Comparison of ENCODE assay signal across 1 cellular context in the genomic region with DNA sequence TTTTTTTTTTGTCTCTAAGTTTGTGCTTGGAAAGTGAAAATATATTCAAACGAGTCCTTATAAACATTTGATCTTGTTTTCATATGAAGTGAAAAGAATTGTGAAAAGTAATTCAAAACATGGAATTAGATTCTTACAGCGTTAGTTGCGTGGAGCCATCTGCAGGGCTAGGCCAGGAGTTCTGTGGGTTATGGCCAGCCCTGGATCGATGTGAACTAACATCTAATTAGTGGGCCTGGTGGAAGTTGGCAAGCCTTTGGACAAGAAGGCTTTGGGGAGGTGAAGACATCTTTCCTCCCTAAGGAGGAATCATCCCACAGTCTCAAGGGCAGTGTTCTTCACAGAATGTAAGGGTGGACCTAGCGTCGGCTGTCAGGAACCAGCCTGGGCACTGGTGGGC.
TF ChIP-seq lines count a peak whose summit lies in the region.

No MANE protein-coding gene starts in this region.

TF ChIP-seq in GM23338, 12 proteins besides CTCF, POLR2A, EP300 and RAD21 (continued from another document):
- TF ChIP-seq, protein P1, sequence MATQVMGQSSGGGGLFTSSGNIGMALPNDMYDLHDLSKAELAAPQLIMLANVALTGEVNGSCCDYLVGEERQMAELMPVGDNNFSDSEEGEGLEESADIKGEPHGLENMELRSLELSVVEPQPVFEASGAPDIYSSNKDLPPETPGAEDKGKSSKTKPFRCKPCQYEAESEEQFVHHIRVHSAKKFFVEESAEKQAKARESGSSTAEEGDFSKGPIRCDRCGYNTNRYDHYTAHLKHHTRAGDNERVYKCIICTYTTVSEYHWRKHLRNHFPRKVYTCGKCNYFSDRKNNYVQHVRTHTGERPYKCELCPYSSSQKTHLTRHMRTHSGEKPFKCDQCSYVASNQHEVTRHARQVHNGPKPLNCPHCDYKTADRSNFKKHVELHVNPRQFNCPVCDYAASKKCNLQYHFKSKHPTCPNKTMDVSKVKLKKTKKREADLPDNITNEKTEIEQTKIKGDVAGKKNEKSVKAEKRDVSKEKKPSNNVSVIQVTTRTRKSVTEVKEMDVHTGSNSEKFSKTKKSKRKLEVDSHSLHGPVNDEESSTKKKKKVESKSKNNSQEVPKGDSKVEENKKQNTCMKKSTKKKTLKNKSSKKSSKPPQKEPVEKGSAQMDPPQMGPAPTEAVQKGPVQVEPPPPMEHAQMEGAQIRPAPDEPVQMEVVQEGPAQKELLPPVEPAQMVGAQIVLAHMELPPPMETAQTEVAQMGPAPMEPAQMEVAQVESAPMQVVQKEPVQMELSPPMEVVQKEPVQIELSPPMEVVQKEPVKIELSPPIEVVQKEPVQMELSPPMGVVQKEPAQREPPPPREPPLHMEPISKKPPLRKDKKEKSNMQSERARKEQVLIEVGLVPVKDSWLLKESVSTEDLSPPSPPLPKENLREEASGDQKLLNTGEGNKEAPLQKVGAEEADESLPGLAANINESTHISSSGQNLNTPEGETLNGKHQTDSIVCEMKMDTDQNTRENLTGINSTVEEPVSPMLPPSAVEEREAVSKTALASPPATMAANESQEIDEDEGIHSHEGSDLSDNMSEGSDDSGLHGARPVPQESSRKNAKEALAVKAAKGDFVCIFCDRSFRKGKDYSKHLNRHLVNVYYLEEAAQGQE (IDR thresholded peaks at IDR 0.05; ENCODE audit: unreplicated experiment) = no peak
